ENCODE assay signal across 15 cellular contexts in the genomic region with DNA sequence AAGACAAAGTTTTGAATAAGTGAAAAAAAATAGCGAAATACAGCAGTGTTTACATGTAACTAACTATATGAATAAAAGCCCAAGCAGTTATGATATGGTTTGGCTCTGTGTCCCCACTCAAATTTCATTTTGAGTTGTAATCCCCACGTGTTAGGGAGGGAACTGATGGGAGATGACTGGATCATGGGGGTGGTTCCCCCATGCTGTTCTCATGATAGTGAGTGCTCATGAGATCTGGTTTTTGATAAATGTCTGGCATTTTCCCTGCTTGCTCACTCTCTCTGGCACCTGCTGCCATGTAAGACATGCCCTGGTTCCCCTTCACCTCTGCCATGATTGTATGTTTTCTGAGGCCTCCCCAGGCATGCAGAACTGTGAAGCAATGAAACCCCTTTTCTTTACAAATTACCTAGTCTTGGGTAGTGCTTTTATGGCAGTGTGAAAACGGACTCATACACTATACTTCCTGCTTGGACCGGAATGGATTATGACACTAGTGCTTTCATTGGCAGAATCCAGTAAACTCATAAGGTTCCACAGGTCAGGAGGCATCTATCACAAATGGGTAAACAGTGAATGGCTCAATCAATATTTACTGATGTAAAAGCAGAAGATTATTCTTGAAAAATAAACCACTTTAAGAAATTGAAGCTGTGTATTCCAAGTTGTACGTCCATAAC.
DNase-seq lines count a peak whose midpoint lies in the region; TF ChIP-seq lines count a peak whose summit lies in the region.
"Had no signal": no experiment of that assay in that cellular context is flagged by ENCODE, and none has a peak within 500 bp of the region (broad histone marks: within the 10 kb centered on the region; RNA-seq: fewer than 3 reads in every experiment).

No MANE protein-coding gene starts in this region.

- no peak overlapping the region for H3K4me3 ChIP-seq in colonic mucosa
- H3K4me3 ChIP-seq: body of pancreas had no signal

- intact Hi-C loops in colonic mucosa (cut with DNase I): no loop called here

- H3K27ac Mint-ChIP-seq in activated CD4-positive, alpha-beta T cell treated with anti-CD3 and anti-CD28 coated beads, Interleukin-2, amount 10 ng/mL, durations not matched to agents 7 days and 5 days: no peak overlapping the region
- no peak overlapping the region for H3K27ac Mint-ChIP-seq in T-helper 2 cell treated with Interferon-gamma antibody and Interleukin-4, amounts not matched to agents 5 μg/mL and 100 μg/mL, for 36 hours
- H3K27ac Mint-ChIP-seq: IgD-negative memory B cell had no signal

- POLR2A ChIA-PET in activated CD4-positive, alpha-beta T cell treated with anti-CD3 and anti-CD28 coated beads, Interleukin-2, amount 10 ng/mL, durations not matched to agents 7 days and 5 days (lab: Charles Lee): no interaction called here

- H3K9me3 Mint-ChIP-seq in activated CD4-positive, alpha-beta T cell treated with anti-CD3 and anti-CD28 coated beads, Interleukin-2, amount 10 ng/mL, durations not matched to agents 7 days and 5 days: peaks cover 2% of the 10 kb centered on the region
- H3K9me3 Mint-ChIP-seq in T-helper 2 cell treated with Interferon-gamma antibody and Interleukin-4, amounts not matched to agents 5 μg/mL and 100 μg/mL, for 36 hours: peaks cover 8% of the 10 kb centered on the region
- H3K9me3 Mint-ChIP-seq: CD4-positive, CD25-positive, alpha-beta regulatory T cell; IgD-negative memory B cell had no signal

- H3K9me3 ChIP-seq in colonic mucosa: no peaks in the 10 kb centered on the region
- H3K9me3 ChIP-seq: body of pancreas had no signal

- H3K36me3 Mint-ChIP-seq in activated CD4-positive, alpha-beta T cell treated with anti-CD3 and anti-CD28 coated beads, Interleukin-2, amount 10 ng/mL, durations not matched to agents 7 days and 5 days (ENCODE audit: low read depth): peaks cover 65% of the 10 kb centered on the region
- H3K36me3 Mint-ChIP-seq in T-helper 2 cell treated with Interferon-gamma antibody and Interleukin-4, amounts not matched to agents 5 μg/mL and 100 μg/mL, for 36 hours (ENCODE audit: low read depth): peaks cover 62% of the 10 kb centered on the region

- H3K4me3 Mint-ChIP-seq in activated CD4-positive, alpha-beta T cell treated with anti-CD3 and anti-CD28 coated beads, Interleukin-2, amount 10 ng/mL, durations not matched to agents 7 days and 5 days: no peak overlapping the region
- no peak overlapping the region for H3K4me3 Mint-ChIP-seq in T-helper 2 cell treated with Interferon-gamma antibody and Interleukin-4, amounts not matched to agents 5 μg/mL and 100 μg/mL, for 36 hours
- H3K4me3 Mint-ChIP-seq: CD4-positive, CD25-positive, alpha-beta regulatory T cell; IgD-negative memory B cell had no signal

- no peaks in the 10 kb centered on the region for H3K27me3 Mint-ChIP-seq in activated CD4-positive, alpha-beta T cell treated with anti-CD3 and anti-CD28 coated beads, Interleukin-2, amount 10 ng/mL, durations not matched to agents 7 days and 5 days
- H3K27me3 Mint-ChIP-seq in T-helper 2 cell treated with Interferon-gamma antibody and Interleukin-4, amounts not matched to agents 5 μg/mL and 100 μg/mL, for 36 hours (ENCODE audit: low read depth): no peaks in the 10 kb centered on the region
- H3K27me3 Mint-ChIP-seq: CD4-positive, CD25-positive, alpha-beta regulatory T cell; IgD-negative memory B cell had no signal

- no peak for TF ChIP-seq CTCF in colonic mucosa (IDR thresholded peaks at IDR 0.05)

- CTCF ChIA-PET in activated CD4-positive, alpha-beta T cell treated with anti-CD3 and anti-CD28 coated beads, Interleukin-2, amount 10 ng/mL, durations not matched to agents 7 days and 5 days (lab: Charles Lee): no interaction called here

- H3K36me3 ChIP-seq in colonic mucosa: no peaks in the 10 kb centered on the region

- no peak overlapping the region for H3K27ac ChIP-seq in colonic mucosa
- H3K27ac ChIP-seq: body of pancreas had no signal

- no peaks in the 10 kb centered on the region for H3K4me1 ChIP-seq in colonic mucosa

- no peaks in the 10 kb centered on the region for H3K27me3 ChIP-seq in colonic mucosa
- H3K27me3 ChIP-seq: body of pancreas had no signal

- peaks cover 4% of the 10 kb centered on the region for H3K4me1 Mint-ChIP-seq in activated CD4-positive, alpha-beta T cell treated with anti-CD3 and anti-CD28 coated beads, Interleukin-2, amount 10 ng/mL, durations not matched to agents 7 days and 5 days
- H3K4me1 Mint-ChIP-seq in T-helper 2 cell treated with Interferon-gamma antibody and Interleukin-4, amounts not matched to agents 5 μg/mL and 100 μg/mL, for 36 hours (ENCODE audit: low read depth): peaks cover 7% of the 10 kb centered on the region

- peak; percentile 69 for DNase-seq in activated CD4-positive, alpha-beta T cell treated with anti-CD3 and anti-CD28 coated beads for 48 hours
- no peak for DNase-seq in activated CD4-positive, alpha-beta T cell treated with anti-CD3 and anti-CD28 coated beads, Interleukin-2, amount 10 ng/mL, durations not matched to agents 7 days and 5 days
- peak; percentile 77 for DNase-seq in T-helper 2 cell treated with Interferon-gamma antibody and Interleukin-4, amounts not matched to agents 5 μg/mL and 100 μg/mL, for 36 hours (ENCODE audit: low spot score)
- DNase-seq in colonic mucosa (peak; percentile 22), occipital lobe (lab: John Stamatoyannopoulos, UW) (no peak), SIG-M5 (lab: John Stamatoyannopoulos, UW) (no peak), NCI-H510A treated with DMSO at 0.1 percent for 48 hours (lab: John Stamatoyannopoulos, UW) (no peak)
- peak; percentile 7 to 44 (median 34) for DNase-seq in stimulated activated CD4-positive, alpha-beta T cell treated with anti-CD3 and anti-CD28 coated beads, TNF-alpha, amount 100 ng/mL, for 24 hours (ENCODE audit: low read depth in 3 of 3)
- DNase-seq: body of pancreas; CD4-positive, CD25-positive, alpha-beta regulatory T cell; DMS79 treated with DMSO at 0.1 percent for 48 hours; NCI-H748 treated with DMSO at 0.1 percent for 48 hours; nucleus accumbens; PC-3 had no signal

- no peak overlapping the region for H3K9ac ChIP-seq in colonic mucosa (ENCODE audit: low read depth in 2 of 2, low read length in 2 of 2)

Comparison
In these comparisons a context has a peak if more than half of its experiments do, and no peak if none do; other contexts are left out.
1. DNase-seq: peak in activated CD4-positive, alpha-beta T cell treated with anti-CD3 and anti-CD28 coated beads for 48 hours (single experiment), T-helper 2 cell treated with Interferon-gamma antibody and Interleukin-4, amounts not matched to agents 5 μg/mL and 100 μg/mL, for 36 hours (single experiment), colonic mucosa (single experiment) and stimulated activated CD4-positive, alpha-beta T cell treated with anti-CD3 and anti-CD28 coated beads, TNF-alpha, amount 100 ng/mL, for 24 hours (3 of 3); none in activated CD4-positive, alpha-beta T cell treated with anti-CD3 and anti-CD28 coated beads, Interleukin-2, amount 10 ng/mL, durations not matched to agents 7 days and 5 days (single experiment), occipital lobe (single experiment), SIG-M5 (single experiment) and NCI-H510A treated with DMSO at 0.1 percent for 48 hours (single experiment).